8 cellular contexts compared by ENCODE assay signal in genomic region chr2:134120160-134120717, GRCh38.
DNase-seq lines count a peak whose midpoint lies in the region; ATAC-seq and TF ChIP-seq lines count a peak whose summit lies in the region.

No MANE protein-coding gene starts in this region.

- DNase-seq in SJCRH30, result peak; percentile 43 to 45
- DNase-seq in dorsolateral prefrontal cortex, result no peak
- no peak for DNase-seq in activated effector memory CD4-positive, alpha-beta T cell treated with Interleukin-2 at 50 U/mL for 16 hours
- DNase-seq in GM13977 (ENCODE audit: low spot score), result no peak

- intact Hi-C loops in dorsolateral prefrontal cortex (cut with DNase I), result loop anchor here in 1 of 2 donors (1.0 to 5.0 kb wide), 3 partner anchors 72 to 233 kb away; no protein-coding TSS in a partner anchor

- H3K4me3 ChIP-seq in SJCRH30, result peak overlapping the region; percentile 97
- H3K4me3 ChIP-seq in dorsolateral prefrontal cortex, result peak overlapping the region; percentile 59 to 97 (median 92)
- H3K4me3 ChIP-seq in mucosa of stomach (ENCODE audit: low read length), result peak overlapping the region; percentile 54

- H3K4me1 ChIP-seq in ES-I3 (ENCODE audit: insufficient read depth, low read length), result peaks cover 26% of the 10 kb centered on the region
- peaks cover 19% of the 10 kb centered on the region for H3K4me1 ChIP-seq in SJCRH30
- H3K4me1 ChIP-seq in mucosa of stomach (ENCODE audit: control insufficient read depth, insufficient read depth, low read length), result peaks cover 32% of the 10 kb centered on the region

- peak overlapping the region; percentile 87 for H3K27ac ChIP-seq in SJCRH30
- peak overlapping the region; percentile 66 to 98 (median 94) for H3K27ac ChIP-seq in dorsolateral prefrontal cortex

- H3K36me3 ChIP-seq in ES-I3 (ENCODE audit: insufficient read depth, low read length), result no peaks in the 10 kb centered on the region
- H3K36me3 ChIP-seq in SJCRH30, result no peaks in the 10 kb centered on the region
- H3K36me3 ChIP-seq in mucosa of stomach (ENCODE audit: control insufficient read depth, insufficient read depth, low read length), result no peaks in the 10 kb centered on the region

- ATAC-seq in HG02571 (IDR thresholded peaks at IDR 0.05; ENCODE audit: unreplicated experiment) (peak; percentile 0), HG03469 (IDR thresholded peaks at IDR 0.05; ENCODE audit: unreplicated experiment) (no peak)

- TF ChIP-seq CTCF in dorsolateral prefrontal cortex (IDR thresholded peaks at IDR 0.05 in 54 of 56, conservative IDR thresholded peaks at IDR 0.05 in 2 of 56; ENCODE audit: low read depth in 1 of 56, partially characterized antibody in 56 of 56), result peak in 1 of 56 donors; percentile 3
- TF ChIP-seq CTCF in GM13977 (IDR thresholded peaks at IDR 0.05; ENCODE audit: extremely low read depth, insufficient read depth, missing control alignments), result no peak

- H3K9me3 ChIP-seq in ES-I3 (ENCODE audit: control insufficient read depth, insufficient read depth, low read length) (no peaks in the 10 kb centered on the region), SJCRH30 (replicated peaks) (no peaks in the 10 kb centered on the region), mucosa of stomach (ENCODE audit: control insufficient read depth, low read length) (no peaks in the 10 kb centered on the region)

- in situ Hi-C loops in GM13977 (cut with MboI; ENCODE audit: low pct_unique_long_range_greater_than_20kb, low sequenced_read_pairs, unreplicated experiment), result no loop called here

- no peaks in the 10 kb centered on the region for H3K27me3 ChIP-seq in SJCRH30
- H3K27me3 ChIP-seq in dorsolateral prefrontal cortex, result no peaks in the 10 kb centered on the region
- no peaks in the 10 kb centered on the region for H3K27me3 ChIP-seq in mucosa of stomach (ENCODE audit: control insufficient read depth, insufficient read depth, low read length)

- H3K9ac ChIP-seq in ES-I3 (ENCODE audit: low read depth, low read length), result peak overlapping the region; percentile 66
- H3K9ac ChIP-seq in mucosa of stomach (ENCODE audit: low read length), result peak overlapping the region; percentile 80

Comparison
In these comparisons a context has a peak if more than half of its experiments do, and no peak if none do; other contexts are left out.
1. DNase-seq: peak in SJCRH30 (2 of 2); none in dorsolateral prefrontal cortex (0 of 10), activated effector memory CD4-positive, alpha-beta T cell treated with Interleukin-2 at 50 U/mL for 16 hours (single experiment) and GM13977 (single experiment).
2. Peak in every context shown above with its lines, with median percentiles within 50 percentile points of each other: H3K4me3 ChIP-seq.